ENCODE assay signal across 14 cellular contexts in the genomic region with DNA sequence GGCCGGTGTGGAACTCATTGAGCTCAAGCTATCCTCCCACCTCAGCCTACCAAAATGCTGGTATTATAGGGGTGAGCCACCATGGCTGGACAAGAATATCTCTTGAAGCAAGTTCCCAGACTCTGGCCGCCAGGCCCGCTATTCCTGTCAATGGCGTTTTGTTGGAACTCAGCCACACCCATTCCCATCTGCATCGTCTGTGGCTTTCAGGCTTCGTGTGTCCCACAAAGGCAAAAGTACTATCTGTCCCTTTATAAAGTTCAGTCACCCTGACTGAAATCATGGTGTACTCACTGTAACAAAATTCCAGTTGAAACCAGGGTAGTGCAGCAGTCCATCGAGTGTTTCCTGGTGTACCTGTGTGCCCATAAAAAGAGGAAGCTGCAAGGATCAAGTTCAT.
DNase-seq lines count a peak whose midpoint lies in the region; ATAC-seq and TF ChIP-seq lines count a peak whose summit lies in the region.
"Had no signal": no experiment of that assay in that cellular context is flagged by ENCODE, and none has a peak within 500 bp of the region (broad histone marks: within the 10 kb centered on the region; RNA-seq: fewer than 3 reads in every experiment).

No MANE protein-coding gene starts in this region.

- H2BK120ac ChIP-seq in mesenchymal stem cell (ENCODE audit: low read depth, low read length) (no peak overlapping the region), H9 (ENCODE audit: low read depth, low read length, poor library complexity, severe bottlenecking) (no peak overlapping the region)

- DNase-seq in natural killer cell treated with Interleukin-12 subunit alpha and Interleukin-12 subunit beta and Interleukin-15 and Interleukin-18, amount 100 ng/mL, for 72 hours (ENCODE audit: low spot score) = peak; percentile 39
- DNase-seq in natural killer cell = no peak
- DNase-seq in coronary artery (ENCODE audit: low spot score) = peak; percentile 57
- DNase-seq in mesenchymal stem cell = no peak
- DNase-seq in AG20443 (ENCODE audit: low spot score) = no peak
- DNase-seq in H9 = no peak
- no peak for DNase-seq in activated CD4-positive, alpha-beta T cell treated with anti-CD3 and anti-CD28 coated beads, Interleukin-2, amount 50 U/mL, for 48 hours
- no peak for DNase-seq in erythroblast (lab: John Stamatoyannopoulos, UW)
- DNase-seq: COR-L47, NCI-H1105, NCI-H524 had no signal

- H3K36me3 ChIP-seq in mesenchymal stem cell (ENCODE audit: control insufficient read depth in 1 of 2, insufficient read depth in 2 of 2, low read depth in 1 of 2, low read length in 2 of 2) = peaks cover 74 to 89% of the 10 kb centered on the region in 2 experiments

- H3K14ac ChIP-seq in mesenchymal stem cell (ENCODE audit: low read length in 2 of 2) (no peak overlapping the region), H9 (ENCODE audit: insufficient read depth, low read length) (no peak overlapping the region)

- no peaks in the 10 kb centered on the region for H4K20me1 ChIP-seq in H9 (ENCODE audit: control insufficient read depth, insufficient read depth, insufficient read length)

- no peak overlapping the region for H2BK5ac ChIP-seq in mesenchymal stem cell (ENCODE audit: low read depth, low read length, poor library complexity, severe bottlenecking)
- H2BK5ac ChIP-seq in H9 (ENCODE audit: insufficient read length, low read length) = no peak overlapping the region

- H3K4ac ChIP-seq in mesenchymal stem cell (ENCODE audit: low read depth in 1 of 2, low read length in 2 of 2) (no peak overlapping the region), H9 (ENCODE audit: low read depth, low read length) (no peak overlapping the region)

- H3K9me3 ChIP-seq in mesenchymal stem cell (ENCODE audit: control insufficient read depth, low read length) (no peaks in the 10 kb centered on the region), H9 (ENCODE audit: control insufficient read depth, low read depth, low read length) (no peaks in the 10 kb centered on the region)
- H3K9me3 ChIP-seq: Peyer's patch had no signal

- H4K8ac ChIP-seq in mesenchymal stem cell (ENCODE audit: low read length) (peak overlapping the region; percentile 24), H9 (replicated peaks; ENCODE audit: insufficient read length, low read depth, low read length) (no peak overlapping the region)

- H3K27ac ChIP-seq in coronary artery = no peak overlapping the region
- no peak overlapping the region for H3K27ac ChIP-seq in mesenchymal stem cell (ENCODE audit: low read length, poor library complexity, severe bottlenecking)
- H3K27ac ChIP-seq in H9 (ENCODE audit: insufficient read length, low read depth, low read length) = no peak overlapping the region
- H3K27ac ChIP-seq: epithelial cell of prostate, VCaP had no signal

- no peak overlapping the region for H2AK5ac ChIP-seq in mesenchymal stem cell (ENCODE audit: low read length, severe bottlenecking)
- no peak overlapping the region for H2AK5ac ChIP-seq in H9 (ENCODE audit: insufficient read length, low read length)

- H2BK20ac ChIP-seq in H9 (ENCODE audit: low read depth, low read length, poor library complexity, severe bottlenecking) = no peak overlapping the region

- H2AFZ ChIP-seq in mesenchymal stem cell (ENCODE audit: low read depth, low read length) (no peak overlapping the region), H9 (ENCODE audit: low read length) (no peak overlapping the region)

- H3K27ac Mint-ChIP-seq in natural killer cell treated with Interleukin-12 subunit alpha and Interleukin-12 subunit beta and Interleukin-15 and Interleukin-18, amount 100 ng/mL, for 72 hours = no peak overlapping the region
- H3K27ac Mint-ChIP-seq in natural killer cell (no peak overlapping the region), H9 (no peak overlapping the region; a peak in 1 of 7 replicates)

- no peak overlapping the region for H4K5ac ChIP-seq in H9 (ENCODE audit: insufficient read length, low read depth, low read length)

- H2BK12ac ChIP-seq in mesenchymal stem cell (ENCODE audit: low read length in 2 of 2) = no peak overlapping the region
- no peak overlapping the region for H2BK12ac ChIP-seq in H9 (ENCODE audit: insufficient read length, low read depth, low read length)

- no peaks in the 10 kb centered on the region for H3K9me3 Mint-ChIP-seq in natural killer cell treated with Interleukin-12 subunit alpha and Interleukin-12 subunit beta and Interleukin-15 and Interleukin-18, amount 100 ng/mL, for 72 hours
- H3K9me3 Mint-ChIP-seq in natural killer cell (no peaks in the 10 kb centered on the region), H9 (no peaks in the 10 kb centered on the region)

- no peak overlapping the region for H3K4me3 ChIP-seq in coronary artery
- H3K4me3 ChIP-seq in mesenchymal stem cell (ENCODE audit: insufficient read depth in 1 of 2, low read depth in 1 of 2, low read length in 2 of 2) = no peak overlapping the region
- H3K4me3 ChIP-seq: Peyer's patch had no signal

- H3K4me1 ChIP-seq in mesenchymal stem cell (ENCODE audit: control insufficient read depth, insufficient read depth, low read depth, low read length) = peaks cover 45% of the 10 kb centered on the region
- H3K4me1 ChIP-seq in H9 (ENCODE audit: insufficient read depth, low read length) = no peaks in the 10 kb centered on the region

- no peak overlapping the region for H3T11ph ChIP-seq in H9 (ENCODE audit: low read length)

- no peaks in the 10 kb centered on the region for H3K27me3 ChIP-seq in mesenchymal stem cell (ENCODE audit: control insufficient read depth in 1 of 2, insufficient read depth in 1 of 2, low read length in 2 of 2)
- H3K27me3 ChIP-seq in H9 (ENCODE audit: insufficient read depth, low read length) = no peaks in the 10 kb centered on the region
- H3K27me3 ChIP-seq: Peyer's patch had no signal

- H2BK15ac ChIP-seq in mesenchymal stem cell (ENCODE audit: low read depth, poor library complexity, severe bottlenecking) (no peak overlapping the region), H9 (ENCODE audit: low read depth, low read length) (no peak overlapping the region)

- H3K23me2 ChIP-seq in H9 (ENCODE audit: insufficient read length, low read depth, low read length, poor library complexity, severe bottlenecking) = no peaks in the 10 kb centered on the region

- H3K4me2 ChIP-seq in mesenchymal stem cell (ENCODE audit: low read length, poor library complexity, severe bottlenecking) = no peak overlapping the region
- H3K4me2 ChIP-seq in H9 (ENCODE audit: insufficient read depth, insufficient read length, low read length) = no peak overlapping the region

- no peak overlapping the region for H3K4me3 Mint-ChIP-seq in natural killer cell treated with Interleukin-12 subunit alpha and Interleukin-12 subunit beta and Interleukin-15 and Interleukin-18, amount 100 ng/mL, for 72 hours
- H3K4me3 Mint-ChIP-seq in natural killer cell = no peak overlapping the region
- no peak overlapping the region for H3K4me3 Mint-ChIP-seq in H9

- TF ChIP-seq CTCF in natural killer cell (IDR thresholded peaks at IDR 0.05) = no peak
- TF ChIP-seq CTCF in coronary artery (IDR thresholded peaks at IDR 0.05) = no peak
- TF ChIP-seq CTCF in H9 (conservative IDR thresholded peaks at IDR 0.05) = no peak

- TF ChIP-seq POLR2A in erythroblast (IDR thresholded peaks at IDR 0.05; ENCODE audit: low read length) = no peak

- peaks cover 5 to 18% of the 10 kb centered on the region in 2 donors for H3K4me1 Mint-ChIP-seq in natural killer cell treated with Interleukin-12 subunit alpha and Interleukin-12 subunit beta and Interleukin-15 and Interleukin-18, amount 100 ng/mL, for 72 hours (ENCODE audit: low read depth in 2 of 2)
- H3K4me1 Mint-ChIP-seq in natural killer cell = peaks cover 18 to 37% of the 10 kb centered on the region in 2 donors
- H3K4me1 Mint-ChIP-seq in H9 = peaks cover 5 to 8% of the 10 kb centered on the region in 2 experiments

- H3K56ac ChIP-seq in H9 (ENCODE audit: insufficient read length, low read depth, low read length) = no peak overlapping the region

- peaks cover 9 to 22% of the 10 kb centered on the region in 2 donors for H3K27me3 Mint-ChIP-seq in natural killer cell treated with Interleukin-12 subunit alpha and Interleukin-12 subunit beta and Interleukin-15 and Interleukin-18, amount 100 ng/mL, for 72 hours
- peaks cover 4 to 22% of the 10 kb centered on the region in 2 donors for H3K27me3 Mint-ChIP-seq in natural killer cell (ENCODE audit: low read depth in 2 of 2)
- no peaks in the 10 kb centered on the region for H3K27me3 Mint-ChIP-seq in H9 (ENCODE audit: low read depth)

- H3K9ac ChIP-seq in mesenchymal stem cell (ENCODE audit: low read length) (no peak overlapping the region), H9 (ENCODE audit: extremely low read depth, insufficient read length, low read length) (no peak overlapping the region)

- H4K91ac ChIP-seq in mesenchymal stem cell (ENCODE audit: low read length) = no peak overlapping the region
- no peak overlapping the region for H4K91ac ChIP-seq in H9 (ENCODE audit: insufficient read length, low read depth, low read length)

- H3K36me3 Mint-ChIP-seq in natural killer cell treated with Interleukin-12 subunit alpha and Interleukin-12 subunit beta and Interleukin-15 and Interleukin-18, amount 100 ng/mL, for 72 hours = no peaks in the 10 kb centered on the region
- no peaks in the 10 kb centered on the region for H3K36me3 Mint-ChIP-seq in natural killer cell
- H3K36me3 Mint-ChIP-seq in H9 (ENCODE audit: insufficient read depth in 1 of 3, low read depth in 3 of 3) = peaks cover 30 to 80% (median 78%) of the 10 kb centered on the region in 3 experiments

- peaks cover 2% of the 10 kb centered on the region for H3K79me1 ChIP-seq in mesenchymal stem cell (replicated peaks; ENCODE audit: low read length, poor library complexity, severe bottlenecking)
- H3K79me1 ChIP-seq in H9 (ENCODE audit: insufficient read depth, low read depth, low read length, poor library complexity, severe bottlenecking) = no peaks in the 10 kb centered on the region

- no peak for ATAC-seq in natural killer cell treated with Interleukin-12 subunit alpha and Interleukin-12 subunit beta and Interleukin-15 and Interleukin-18, amount 100 ng/mL, for 72 hours
- ATAC-seq in natural killer cell = no peak

- no peaks in the 10 kb centered on the region; the same call in 1 of the 2 replicates for H3K79me2 ChIP-seq in H9 (ENCODE audit: insufficient read depth, low read length)

- 85% methylated on average over 6 of the region's 7 CpGs for WGBS in mesenchymal stem cell
- WGBS in H9 (ENCODE audit: extremely low coverage, insufficient read length, low lambda C conversion rate) = no CpG with 5 or more reads among the region's 7 CpGs

- H3K18ac ChIP-seq in mesenchymal stem cell (ENCODE audit: low read depth in 1 of 2, low read length in 2 of 2) = no peak overlapping the region
- no peak overlapping the region for H3K18ac ChIP-seq in H9 (ENCODE audit: insufficient read length, low read depth, low read length)

- no peak overlapping the region for H3K23ac ChIP-seq in mesenchymal stem cell (ENCODE audit: low read length in 2 of 2)
- no peak overlapping the region for H3K23ac ChIP-seq in H9 (ENCODE audit: insufficient read length, low read depth, low read length)

- intact Hi-C loops in natural killer cell (cut with micrococcal nuclease) = no loop called here

Comparison
In these comparisons a context has a peak if more than half of its experiments do, and no peak if none do; other contexts are left out.
1. DNase-seq: peak in natural killer cell treated with Interleukin-12 subunit alpha and Interleukin-12 subunit beta and Interleukin-15 and Interleukin-18, amount 100 ng/mL, for 72 hours (single experiment) and coronary artery (single experiment); none in natural killer cell (single experiment), mesenchymal stem cell (single experiment), AG20443 (single experiment), H9 (single experiment), activated CD4-positive, alpha-beta T cell treated with anti-CD3 and anti-CD28 coated beads, Interleukin-2, amount 50 U/mL, for 48 hours (0 of 2) and erythroblast (0 of 2).